ENCODE assay signal across 1 cellular context in genomic region chr10:94545277-94546057, GRCh38.
TF ChIP-seq lines count a peak whose summit lies in the region.

Gene HELLS (plus strand): TSS chr10:94545788. CDS start chr10:94545922, 134 bp downstream.

TF ChIP-seq in HepG2, 621 proteins besides CTCF, POLR2A, EP300 and RAD21 (continued from another document and continues in another):
- TF ChIP-seq MAFK (conservative IDR thresholded peaks at IDR 0.05 in 1 of 2, IDR thresholded peaks at IDR 0.05 in 1 of 2; ENCODE audit: low read length in 2 of 2) (no peak), GABPB1 (CRISPR knock-in tag; IDR thresholded peaks at IDR 0.05) (peak; percentile 67), DNMT1 (CRISPR knock-in tag; IDR thresholded peaks at IDR 0.05) (peak; percentile 36; the same call in 1 of the 2 replicates), POGZ (CRISPR knock-in tag; IDR thresholded peaks at IDR 0.05) (peak; percentile 63), GZF1 (CRISPR knock-in tag; IDR thresholded peaks at IDR 0.05) (0 out of 2 replicates have a peak, but pooled peaks have one; percentile 28), SP4 (CRISPR knock-in tag; IDR thresholded peaks at IDR 0.05) (no peak), ELF1 (CRISPR knock-in tag; IDR thresholded peaks at IDR 0.05) (no peak), PAWR (CRISPR knock-in tag; IDR thresholded peaks at IDR 0.05; ENCODE audit: borderline replicate concordance) (no peak), JUNB (CRISPR knock-in tag; IDR thresholded peaks at IDR 0.05; ENCODE audit: borderline replicate concordance) (no peak), HMGXB4 (CRISPR knock-in tag; IDR thresholded peaks at IDR 0.05; ENCODE audit: borderline replicate concordance in 1 of 2, low read depth in 1 of 2) (peak in 1 of 2 experiments; percentile 64; a peak in 2 of 4 replicates), ZFX (CRISPR knock-in tag; IDR thresholded peaks at IDR 0.05; ENCODE audit: low read depth) (peak; percentile 75), SP140L (CRISPR knock-in tag; IDR thresholded peaks at IDR 0.05; ENCODE audit: borderline replicate concordance) (no peak), HINFP (CRISPR knock-in tag; IDR thresholded peaks at IDR 0.05; ENCODE audit: low read depth) (peak; percentile 46; the same call in 1 of the 2 replicates), EZH2 (conservative IDR thresholded peaks at IDR 0.05; ENCODE audit: low read depth, low read length) (no peak), ZFP36 (IDR thresholded peaks at IDR 0.05; ENCODE audit: borderline replicate concordance, low read depth, low read length, partially characterized antibody) (no peak), SP5 (CRISPR knock-in tag; IDR thresholded peaks at IDR 0.05; ENCODE audit: borderline replicate concordance, low read depth) (no peak), KDM2A (CRISPR knock-in tag; IDR thresholded peaks at IDR 0.05; ENCODE audit: borderline replicate concordance, low read depth) (peak; percentile 60; the same call in 1 of the 2 replicates), NFIC (IDR thresholded peaks at IDR 0.05; ENCODE audit: low read length) (peak; percentile 47; the same call in 1 of the 2 replicates), HOXA7 (CRISPR knock-in tag; IDR thresholded peaks at IDR 0.05) (no peak), ZNF496 (CRISPR knock-in tag; IDR thresholded peaks at IDR 0.05; ENCODE audit: insufficient replicate concordance) (no peak), HNRNPH1 (optimal IDR thresholded peaks at IDR 0.05; ENCODE audit: low read depth, low read length) (no peak), SIN3A (IDR thresholded peaks at IDR 0.05; ENCODE audit: borderline replicate concordance, low read depth, low read length) (peak; percentile 93; the same call in 1 of the 2 replicates), POLR2G (IDR thresholded peaks at IDR 0.05; ENCODE audit: low read depth, low read length) (peak; percentile 73), ZNF549 (CRISPR knock-in tag; IDR thresholded peaks at IDR 0.05) (no peak), AFF4 (CRISPR knock-in tag; IDR thresholded peaks at IDR 0.05) (no peak), RNF2 (conservative IDR thresholded peaks at IDR 0.05; ENCODE audit: low read depth) (no peak), ZNF124 (CRISPR knock-in tag; IDR thresholded peaks at IDR 0.05) (no peak; the same call in 1 of the 2 replicates), CENPX (CRISPR knock-in tag; IDR thresholded peaks at IDR 0.05) (no peak), ZNF569 (CRISPR knock-in tag; IDR thresholded peaks at IDR 0.05; ENCODE audit: borderline replicate concordance) (no peak), SP1 (IDR thresholded peaks at IDR 0.05) (no peak), SP1 (CRISPR knock-in tag; IDR thresholded peaks at IDR 0.05) (peak; percentile 59), PAF1 (CRISPR knock-in tag; IDR thresholded peaks at IDR 0.05) (no peak), ZC3H13 (CRISPR knock-in tag; IDR thresholded peaks at IDR 0.05) (no peak), FIP1L1 (IDR thresholded peaks at IDR 0.05; ENCODE audit: borderline replicate concordance, insufficient read depth, low read depth, low read length) (no peak), FLYWCH1 (CRISPR knock-in tag; IDR thresholded peaks at IDR 0.05) (no peak), KLF13 (CRISPR knock-in tag; IDR thresholded peaks at IDR 0.05) (no peak), ZNF232 (CRISPR knock-in tag; IDR thresholded peaks at IDR 0.05; ENCODE audit: borderline replicate concordance) (no peak; the same call in 1 of the 2 replicates), E2F1 (CRISPR knock-in tag; IDR thresholded peaks at IDR 0.05) (peak; percentile 98), FOXK1 (CRISPR knock-in tag; IDR thresholded peaks at IDR 0.05; ENCODE audit: borderline replicate concordance, low read depth) (no peak)
- TF ChIP-seq, protein P1, sequence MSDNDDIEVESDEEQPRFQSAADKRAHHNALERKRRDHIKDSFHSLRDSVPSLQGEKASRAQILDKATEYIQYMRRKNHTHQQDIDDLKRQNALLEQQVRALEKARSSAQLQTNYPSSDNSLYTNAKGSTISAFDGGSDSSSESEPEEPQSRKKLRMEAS (IDR thresholded peaks at IDR 0.05) = peak; percentile 23
- TF ChIP-seq, protein P2, sequence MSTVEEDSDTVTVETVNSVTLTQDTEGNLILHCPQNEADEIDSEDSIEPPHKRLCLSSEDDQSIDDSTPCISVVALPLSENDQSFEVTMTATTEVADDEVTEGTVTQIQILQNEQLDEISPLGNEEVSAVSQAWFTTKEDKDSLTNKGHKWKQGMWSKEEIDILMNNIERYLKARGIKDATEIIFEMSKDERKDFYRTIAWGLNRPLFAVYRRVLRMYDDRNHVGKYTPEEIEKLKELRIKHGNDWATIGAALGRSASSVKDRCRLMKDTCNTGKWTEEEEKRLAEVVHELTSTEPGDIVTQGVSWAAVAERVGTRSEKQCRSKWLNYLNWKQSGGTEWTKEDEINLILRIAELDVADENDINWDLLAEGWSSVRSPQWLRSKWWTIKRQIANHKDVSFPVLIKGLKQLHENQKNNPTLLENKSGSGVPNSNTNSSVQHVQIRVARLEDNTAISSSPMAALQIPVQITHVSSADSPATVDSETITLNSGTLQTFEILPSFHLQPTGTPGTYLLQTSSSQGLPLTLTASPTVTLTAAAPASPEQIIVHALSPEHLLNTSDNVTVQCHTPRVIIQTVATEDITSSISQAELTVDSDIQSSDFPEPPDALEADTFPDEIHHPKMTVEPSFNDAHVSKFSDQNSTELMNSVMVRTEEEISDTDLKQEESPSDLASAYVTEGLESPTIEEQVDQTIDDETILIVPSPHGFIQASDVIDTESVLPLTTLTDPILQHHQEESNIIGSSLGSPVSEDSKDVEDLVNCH (CRISPR knock-in tag; IDR thresholded peaks at IDR 0.05) = no peak
- TF ChIP-seq, protein P3, sequence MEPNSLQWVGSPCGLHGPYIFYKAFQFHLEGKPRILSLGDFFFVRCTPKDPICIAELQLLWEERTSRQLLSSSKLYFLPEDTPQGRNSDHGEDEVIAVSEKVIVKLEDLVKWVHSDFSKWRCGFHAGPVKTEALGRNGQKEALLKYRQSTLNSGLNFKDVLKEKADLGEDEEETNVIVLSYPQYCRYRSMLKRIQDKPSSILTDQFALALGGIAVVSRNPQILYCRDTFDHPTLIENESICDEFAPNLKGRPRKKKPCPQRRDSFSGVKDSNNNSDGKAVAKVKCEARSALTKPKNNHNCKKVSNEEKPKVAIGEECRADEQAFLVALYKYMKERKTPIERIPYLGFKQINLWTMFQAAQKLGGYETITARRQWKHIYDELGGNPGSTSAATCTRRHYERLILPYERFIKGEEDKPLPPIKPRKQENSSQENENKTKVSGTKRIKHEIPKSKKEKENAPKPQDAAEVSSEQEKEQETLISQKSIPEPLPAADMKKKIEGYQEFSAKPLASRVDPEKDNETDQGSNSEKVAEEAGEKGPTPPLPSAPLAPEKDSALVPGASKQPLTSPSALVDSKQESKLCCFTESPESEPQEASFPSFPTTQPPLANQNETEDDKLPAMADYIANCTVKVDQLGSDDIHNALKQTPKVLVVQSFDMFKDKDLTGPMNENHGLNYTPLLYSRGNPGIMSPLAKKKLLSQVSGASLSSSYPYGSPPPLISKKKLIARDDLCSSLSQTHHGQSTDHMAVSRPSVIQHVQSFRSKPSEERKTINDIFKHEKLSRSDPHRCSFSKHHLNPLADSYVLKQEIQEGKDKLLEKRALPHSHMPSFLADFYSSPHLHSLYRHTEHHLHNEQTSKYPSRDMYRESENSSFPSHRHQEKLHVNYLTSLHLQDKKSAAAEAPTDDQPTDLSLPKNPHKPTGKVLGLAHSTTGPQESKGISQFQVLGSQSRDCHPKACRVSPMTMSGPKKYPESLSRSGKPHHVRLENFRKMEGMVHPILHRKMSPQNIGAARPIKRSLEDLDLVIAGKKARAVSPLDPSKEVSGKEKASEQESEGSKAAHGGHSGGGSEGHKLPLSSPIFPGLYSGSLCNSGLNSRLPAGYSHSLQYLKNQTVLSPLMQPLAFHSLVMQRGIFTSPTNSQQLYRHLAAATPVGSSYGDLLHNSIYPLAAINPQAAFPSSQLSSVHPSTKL (CRISPR knock-in tag; IDR thresholded peaks at IDR 0.05) = peak; percentile 7; the same call in 1 of the 2 replicates
- TF ChIP-seq, protein P4, sequence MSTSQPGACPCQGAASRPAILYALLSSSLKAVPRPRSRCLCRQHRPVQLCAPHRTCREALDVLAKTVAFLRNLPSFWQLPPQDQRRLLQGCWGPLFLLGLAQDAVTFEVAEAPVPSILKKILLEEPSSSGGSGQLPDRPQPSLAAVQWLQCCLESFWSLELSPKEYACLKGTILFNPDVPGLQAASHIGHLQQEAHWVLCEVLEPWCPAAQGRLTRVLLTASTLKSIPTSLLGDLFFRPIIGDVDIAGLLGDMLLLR (CRISPR knock-in tag; IDR thresholded peaks at IDR 0.05) = no peak
- TF ChIP-seq, protein P5, sequence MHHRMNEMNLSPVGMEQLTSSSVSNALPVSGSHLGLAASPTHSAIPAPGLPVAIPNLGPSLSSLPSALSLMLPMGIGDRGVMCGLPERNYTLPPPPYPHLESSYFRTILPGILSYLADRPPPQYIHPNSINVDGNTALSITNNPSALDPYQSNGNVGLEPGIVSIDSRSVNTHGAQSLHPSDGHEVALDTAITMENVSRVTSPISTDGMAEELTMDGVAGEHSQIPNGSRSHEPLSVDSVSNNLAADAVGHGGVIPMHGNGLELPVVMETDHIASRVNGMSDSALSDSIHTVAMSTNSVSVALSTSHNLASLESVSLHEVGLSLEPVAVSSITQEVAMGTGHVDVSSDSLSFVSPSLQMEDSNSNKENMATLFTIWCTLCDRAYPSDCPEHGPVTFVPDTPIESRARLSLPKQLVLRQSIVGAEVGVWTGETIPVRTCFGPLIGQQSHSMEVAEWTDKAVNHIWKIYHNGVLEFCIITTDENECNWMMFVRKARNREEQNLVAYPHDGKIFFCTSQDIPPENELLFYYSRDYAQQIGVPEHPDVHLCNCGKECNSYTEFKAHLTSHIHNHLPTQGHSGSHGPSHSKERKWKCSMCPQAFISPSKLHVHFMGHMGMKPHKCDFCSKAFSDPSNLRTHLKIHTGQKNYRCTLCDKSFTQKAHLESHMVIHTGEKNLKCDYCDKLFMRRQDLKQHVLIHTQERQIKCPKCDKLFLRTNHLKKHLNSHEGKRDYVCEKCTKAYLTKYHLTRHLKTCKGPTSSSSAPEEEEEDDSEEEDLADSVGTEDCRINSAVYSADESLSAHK (CRISPR knock-in tag; IDR thresholded peaks at IDR 0.05; ENCODE audit: borderline replicate concordance) = no peak
- TF ChIP-seq, protein P6, sequence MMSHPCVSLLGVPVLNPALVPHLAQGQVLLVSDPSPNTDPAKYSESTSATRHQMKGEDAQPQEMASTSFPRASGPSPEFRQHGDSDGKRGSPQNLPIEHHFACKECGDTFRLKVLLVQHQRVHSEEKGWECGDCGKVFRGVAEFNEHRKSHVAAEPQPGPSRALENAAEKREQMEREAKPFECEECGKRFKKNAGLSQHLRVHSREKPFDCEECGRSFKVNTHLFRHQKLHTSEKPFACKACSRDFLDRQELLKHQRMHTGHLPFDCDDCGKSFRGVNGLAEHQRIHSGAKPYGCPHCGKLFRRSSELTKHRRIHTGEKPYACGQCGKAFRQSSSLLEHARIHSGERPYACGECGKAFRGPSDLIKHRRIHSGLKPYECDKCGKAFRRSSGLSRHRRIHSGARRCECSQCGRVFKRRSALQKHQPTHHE (CRISPR knock-in tag; IDR thresholded peaks at IDR 0.05; ENCODE audit: borderline replicate concordance) = no peak
